In genomic region chr15:97654677-97655076, GRCh38 we compare ENCODE assay signal across 21 cellular contexts.
"Had no signal": no experiment of that assay in that cellular context is flagged by ENCODE, and none has a peak within 500 bp of the region (broad histone marks: within the 10 kb centered on the region; RNA-seq: fewer than 3 reads in every experiment).

No MANE protein-coding gene starts in this region.

- H3K27me3 ChIP-seq: right atrium auricular region had no signal

- H3K36me3 ChIP-seq: esophagus squamous epithelium, right atrium auricular region, tibial artery had no signal

- H3K27ac Mint-ChIP-seq: activated T-helper 17 cell treated with anti-CD3 and anti-CD28 coated beads, Interleukin-2, amount 50 U/mL, for 72 hours; natural killer cell; progenitor cell of endocrine pancreas had no signal

- H3K9me3 ChIP-seq: esophagus squamous epithelium, right atrium auricular region, tibial artery had no signal

- H3K27ac ChIP-seq: esophagus squamous epithelium, right atrium auricular region, skin epidermis, tibial artery had no signal

- DNase-seq: activated CD4-positive, alpha-beta T cell treated with anti-CD3 and anti-CD28 coated beads, Interleukin-2, amount 50 U/mL, for 4 hours; activated CD4-positive, CD25-positive, alpha-beta regulatory T cell treated with anti-CD3 and anti-CD28 coated beads, Interleukin-2, amount 50 U/mL, for 72 hours; activated naive CD4-positive, alpha-beta T cell treated with Interleukin-2 at 50 U/mL for 16 hours; activated T-cell treated with anti-CD3 and anti-CD28 coated beads for 4 hours; anterior cingulate cortex; cortex of kidney; effector CD4-positive, alpha-beta T cell; esophagus squamous epithelium; hypothalamus; kidney glomerular epithelial cell; mesenchymal stem cell; natural killer cell; nucleus accumbens; stimulated activated CD4-positive, alpha-beta T cell treated with anti-CD3 and anti-CD28 coated beads, Interleukin-4, amount 100 ng/mL, for 24 hours; stimulated activated naive CD4-positive, alpha-beta T cell; T1000; tibial artery had no signal

- H3K36me3 Mint-ChIP-seq: natural killer cell had no signal

- ATAC-seq: activated T-helper 17 cell treated with anti-CD3 and anti-CD28 coated beads, Interleukin-2, amount 50 U/mL, for 72 hours; natural killer cell had no signal

- H3K4me1 ChIP-seq: right atrium auricular region had no signal

- H3K4me3 Mint-ChIP-seq: activated T-helper 17 cell treated with anti-CD3 and anti-CD28 coated beads, Interleukin-2, amount 50 U/mL, for 72 hours; natural killer cell had no signal

- H3K4me3 ChIP-seq: esophagus squamous epithelium, right atrium auricular region, skin epidermis, tibial artery had no signal

- H3K4me1 Mint-ChIP-seq: activated T-helper 17 cell treated with anti-CD3 and anti-CD28 coated beads, Interleukin-2, amount 50 U/mL, for 72 hours; natural killer cell had no signal
